ENCODE assay signal across 9 cellular contexts in genomic region chr2:98912221-98912851, GRCh38. TPM values are rescaled to one million over a fixed set of nuclear protein-coding genes. Genes with fewer than 3 reads are reported as not detected.
DNase-seq lines count a peak whose midpoint lies in the region; ATAC-seq and TF ChIP-seq lines count a peak whose summit lies in the region.
"Had no signal": no experiment of that assay in that cellular context is flagged by ENCODE, and none has a peak within 500 bp of the region (broad histone marks: within the 10 kb centered on the region; RNA-seq: fewer than 3 reads in every experiment).

No MANE protein-coding gene starts in this region.

- H3K27me3 ChIP-seq in body of pancreas (no peaks in the 10 kb centered on the region), right lobe of liver (no peaks in the 10 kb centered on the region)

- H3K4me3 Mint-ChIP-seq in activated T-cell treated with anti-CD3 and anti-CD28 coated beads, Interleukin-2, amount 50 U/mL, for 24 hours = no peak overlapping the region

- TF ChIP-seq CTCF in body of pancreas (IDR thresholded peaks at IDR 0.05) = no peak
- TF ChIP-seq CTCF in right lobe of liver (IDR thresholded peaks at IDR 0.05) = no peak

- no peaks in the 10 kb centered on the region for H3K9me3 Mint-ChIP-seq in activated T-cell treated with anti-CD3 and anti-CD28 coated beads, Interleukin-2, amount 50 U/mL, for 24 hours

- WGBS in body of pancreas, 2 donors = 42 to 43% methylated on average over 7 to 18 of the region's 18 CpGs
- WGBS in right lobe of liver (ENCODE audit: insufficient coverage, low coverage, low lambda C conversion rate, missing lambda C conversion rate) = 55% methylated on average over 6 of the region's 18 CpGs

- ATAC-seq in body of pancreas (peak; percentile 60), right lobe of liver (no peak), GM19467 (IDR thresholded peaks at IDR 0.05; ENCODE audit: unreplicated experiment) (no peak), HG03432 (IDR thresholded peaks at IDR 0.05; ENCODE audit: unreplicated experiment) (no peak)

- intact Hi-C loops in body of pancreas (cut with DNase I) = no loop called here
- intact Hi-C loops in right lobe of liver (cut with DNase I) = no loop called here

- no peak overlapping the region for H3K4me3 ChIP-seq in body of pancreas
- no peak overlapping the region for H3K4me3 ChIP-seq in right lobe of liver

- H3K36me3 ChIP-seq in body of pancreas (replicated peaks in 1 of 2; ENCODE audit: insufficient read depth in 1 of 2, low read depth in 2 of 2) (no peaks in the 10 kb centered on the region), right lobe of liver (no peaks in the 10 kb centered on the region)

- H3K4me1 Mint-ChIP-seq in activated T-cell treated with anti-CD3 and anti-CD28 coated beads, Interleukin-2, amount 50 U/mL, for 24 hours (ENCODE audit: low read depth) = peaks cover 40% of the 10 kb centered on the region

- peaks cover 36% of the 10 kb centered on the region for H3K27me3 Mint-ChIP-seq in activated T-cell treated with anti-CD3 and anti-CD28 coated beads, Interleukin-2, amount 50 U/mL, for 24 hours

- H3K27ac Mint-ChIP-seq in activated T-cell treated with anti-CD3 and anti-CD28 coated beads, Interleukin-2, amount 50 U/mL, for 24 hours = no peak overlapping the region

- H3K27ac ChIP-seq in body of pancreas (peak overlapping the region; percentile 61 to 73 (median 68)), right lobe of liver (no peak overlapping the region)
- H3K27ac ChIP-seq: parathyroid adenoma had no signal

- no peaks in the 10 kb centered on the region for H3K36me3 Mint-ChIP-seq in activated T-cell treated with anti-CD3 and anti-CD28 coated beads, Interleukin-2, amount 50 U/mL, for 24 hours (ENCODE audit: low read depth)

- DNase-seq in Ammon's horn (ENCODE audit: low spot score) = peak; percentile 86
- peak; percentile 49 for DNase-seq in NCI-H1417 treated with DMSO at 0.1 percent for 48 hours (lab: John Stamatoyannopoulos, UW)
- DNase-seq in body of pancreas = peak; percentile 75 to 90 (median 86)
- peak in 2 of 3 donors; percentile 39 to 43 for DNase-seq in right lobe of liver
- DNase-seq in activated T-cell treated with anti-CD3 and anti-CD28 coated beads, Interleukin-2, amount 50 U/mL, for 24 hours = no peak
- no peak for DNase-seq in NCI-H524 treated with DMSO at 0.1 percent for 48 hours (lab: John Stamatoyannopoulos, UW)

- H3K9me3 ChIP-seq in body of pancreas (no peaks in the 10 kb centered on the region), right lobe of liver (no peaks in the 10 kb centered on the region)

- TF ChIP-seq POLR2A in body of pancreas (IDR thresholded peaks at IDR 0.05) = no peak
- TF ChIP-seq POLR2A in right lobe of liver (IDR thresholded peaks at IDR 0.05) = no peak

- peaks cover 65% of the 10 kb centered on the region for H3K4me1 ChIP-seq in body of pancreas
- no peaks in the 10 kb centered on the region for H3K4me1 ChIP-seq in right lobe of liver

RNA-seq across cellular contexts. Expression of gene CRACDL, which starts 23.7 kb away (rescaled TPM):
- 10 to 100 TPM; 14.8 to 22.1 TPM for total RNA-seq in body of pancreas
- total RNA-seq in right lobe of liver = under 1 TPM; 0.12 to 0.56 (median 0.32) TPM

Comparison
In these comparisons a context has a peak if more than half of its experiments do, and no peak if none do; other contexts are left out.
1. DNase-seq: peak in Ammon's horn (single experiment), NCI-H1417 treated with DMSO at 0.1 percent for 48 hours (single experiment), body of pancreas (4 of 4) and right lobe of liver (2 of 3); none in activated T-cell treated with anti-CD3 and anti-CD28 coated beads, Interleukin-2, amount 50 U/mL, for 24 hours (single experiment) and NCI-H524 treated with DMSO at 0.1 percent for 48 hours (single experiment).
2. H3K27ac ChIP-seq: peak in body of pancreas (4 of 4); none in right lobe of liver (0 of 3).
3. RNA of gene CRACDL, which starts 23.7 kb away (total RNA-seq): 14.8 to 22.1 TPM in body of pancreas; 0.12 to 0.56 TPM in right lobe of liver; every median in the first group is over 10 times any median in the second.